In genomic region chr4:67575889-67576329, GRCh38 we compare ENCODE assay signal across 12 cellular contexts. TPM values are rescaled to one million over a fixed set of nuclear protein-coding genes. Genes with fewer than 3 reads are reported as not detected.
DNase-seq lines count a peak whose midpoint lies in the region; ATAC-seq, FAIRE-seq and TF ChIP-seq lines count a peak whose summit lies in the region.
"Had no signal": no experiment of that assay in that cellular context is flagged by ENCODE, and none has a peak within 500 bp of the region (broad histone marks: within the 10 kb centered on the region; RNA-seq: fewer than 3 reads in every experiment).

No MANE protein-coding gene starts in this region.

- no peaks in the 10 kb centered on the region for H3K27me3 ChIP-seq in DOHH2 (ENCODE audit: control insufficient read depth, low read length)
- H3K27me3 ChIP-seq in SU-DHL-6 (ENCODE audit: low read length): no peaks in the 10 kb centered on the region
- H3K27me3 ChIP-seq in Peyer's patch: no peaks in the 10 kb centered on the region

- H3K4me1 ChIP-seq in DOHH2 (ENCODE audit: control insufficient read depth, low read length) (peaks cover 64% of the 10 kb centered on the region), Peyer's patch (peaks cover 0 to 4% (median 0%) of the 10 kb centered on the region in 4 donors)
- H3K4me1 ChIP-seq: Caco-2 had no signal

- ATAC-seq in GM19455 (IDR thresholded peaks at IDR 0.05; ENCODE audit: unreplicated experiment) (peak; percentile 9), memory B cell (ENCODE audit: low read depth) (no peak)

- peak overlapping the region; percentile 71 for H3K4me3 ChIP-seq in DOHH2 (ENCODE audit: low read length)
- peak overlapping the region; percentile 46 for H3K4me3 ChIP-seq in SU-DHL-6 (ENCODE audit: insufficient read depth, low read length, poor library complexity, severe bottlenecking)
- no peak overlapping the region for H3K4me3 ChIP-seq in Peyer's patch

- peak overlapping the region; percentile 94 for H3K27ac ChIP-seq in DOHH2 (ENCODE audit: low read depth, low read length)
- peak overlapping the region; percentile 95 for H3K27ac ChIP-seq in SU-DHL-6 (ENCODE audit: low read depth, low read length)
- peak overlapping the region in 2 of 4 donors; percentile 61 to 71 for H3K27ac ChIP-seq in Peyer's patch
- H3K27ac ChIP-seq: VCaP had no signal

- peaks cover 26% of the 10 kb centered on the region for H3K36me3 Mint-ChIP-seq in memory B cell

- no peak for FAIRE-seq in urothelium cell line (lab: Jason Lieb, UNC)
- FAIRE-seq: endometrium had no signal

- peak overlapping the region; percentile 43 for H3K9ac ChIP-seq in SU-DHL-6 (ENCODE audit: low read length)

- no peak overlapping the region for H2AFZ ChIP-seq in SU-DHL-6 (ENCODE audit: low read depth, low read length, severe bottlenecking)

- no peak for TF ChIP-seq CTCF in DOHH2 (IDR thresholded peaks at IDR 0.05; ENCODE audit: low read depth, low read length, poor library complexity, severe bottlenecking)
- TF ChIP-seq CTCF in SU-DHL-6 (IDR thresholded peaks at IDR 0.05; ENCODE audit: insufficient read depth, low read length, poor library complexity, severe bottlenecking): no peak
- no peak for TF ChIP-seq CTCF in Peyer's patch (IDR thresholded peaks at IDR 0.05)

- H3K4me2 ChIP-seq in DOHH2 (ENCODE audit: low read length) (peak overlapping the region; percentile 82), SU-DHL-6 (ENCODE audit: low read depth, low read length, poor library complexity, severe bottlenecking) (peak overlapping the region; percentile 90)

- H3K9me3 ChIP-seq in DOHH2 (ENCODE audit: control insufficient read depth, insufficient read depth, low read length) (no peaks in the 10 kb centered on the region), SU-DHL-6 (ENCODE audit: insufficient read depth, low read length) (no peaks in the 10 kb centered on the region), Peyer's patch (no peaks in the 10 kb centered on the region)
- H3K9me3 ChIP-seq: Caco-2 had no signal

- no peak for TF ChIP-seq POLR2A in Peyer's patch (IDR thresholded peaks at IDR 0.05)

- H3K4me3 Mint-ChIP-seq in memory B cell: peak overlapping the region; percentile 70

- no peaks in the 10 kb centered on the region for H3K9me2 ChIP-seq in DOHH2 (replicated peaks; ENCODE audit: control insufficient read depth, low read length)
- no peaks in the 10 kb centered on the region for H3K9me2 ChIP-seq in SU-DHL-6 (replicated peaks; ENCODE audit: insufficient read depth, low read length)

- H3K27ac Mint-ChIP-seq in memory B cell: peak overlapping the region; percentile 96

- H3K27me3 Mint-ChIP-seq in memory B cell: no peaks in the 10 kb centered on the region

- H3F3A ChIP-seq in DOHH2 (ENCODE audit: control insufficient read depth, insufficient read depth) (peaks cover 43% of the 10 kb centered on the region), SU-DHL-6 (ENCODE audit: insufficient read depth) (peaks cover 29% of the 10 kb centered on the region)

- H3K79me2 ChIP-seq in DOHH2 (ENCODE audit: control insufficient read depth, low read length): peaks cover 68% of the 10 kb centered on the region
- no peaks in the 10 kb centered on the region; the same call in 1 of the 2 replicates for H3K79me2 ChIP-seq in SU-DHL-6 (ENCODE audit: insufficient read depth, low read length)

- H3K36me3 ChIP-seq in DOHH2 (ENCODE audit: control insufficient read depth, low read length) (peaks cover 85% of the 10 kb centered on the region), SU-DHL-6 (ENCODE audit: low read length) (peaks cover 12% of the 10 kb centered on the region; the same call in 1 of the 2 replicates), Peyer's patch (no peaks in the 10 kb centered on the region)

- H3K9me3 Mint-ChIP-seq in memory B cell: no peaks in the 10 kb centered on the region

- DNase-seq in memory B cell (ENCODE audit: low spot score in 2 of 2): no peak
- no peak for DNase-seq in Peyer's patch
- no peak for DNase-seq in urothelium cell line (ENCODE audit: low spot score)
- DNase-seq in stimulated activated naive CD4-positive, alpha-beta T cell (lab: John Stamatoyannopoulos, UW): no peak
- DNase-seq: activated effector memory CD4-positive, alpha-beta T cell treated with Interleukin-2 at 50 U/mL for 16 hours; Caco-2 had no signal

- H3K4me1 Mint-ChIP-seq in memory B cell: peaks cover 46% of the 10 kb centered on the region

- no peaks in the 10 kb centered on the region for H4K20me1 ChIP-seq in DOHH2 (ENCODE audit: control insufficient read depth, insufficient read depth, low read depth, low read length)
- no peaks in the 10 kb centered on the region for H4K20me1 ChIP-seq in SU-DHL-6 (ENCODE audit: low read depth, low read length)

RNA-seq across cellular contexts. Expression of gene STAP1, which starts 17.4 kb away (rescaled TPM):
- total RNA-seq in Peyer's patch: 10 to 100 TPM in 1 of 4 donors, 1 to 10 TPM in 1, not detected in 2; 1.5 to 13.2 TPM
- total RNA-seq: Caco-2, temporal lobe had no signal

RNA-seq across cellular contexts. Expression of gene CENPC, which starts 30.6 kb away (rescaled TPM):
- 10 to 100 TPM; 26.3 to 99.0 (median 40.0) TPM for total RNA-seq in Peyer's patch

Comparison
In these comparisons a context has a peak if more than half of its experiments do, and no peak if none do; other contexts are left out.
1. H3K4me3 ChIP-seq: peak in DOHH2 (single experiment) and SU-DHL-6 (single experiment); none in Peyer's patch (0 of 4).